Comparison of ENCODE assay signal across 17 cellular contexts in the genomic region with DNA sequence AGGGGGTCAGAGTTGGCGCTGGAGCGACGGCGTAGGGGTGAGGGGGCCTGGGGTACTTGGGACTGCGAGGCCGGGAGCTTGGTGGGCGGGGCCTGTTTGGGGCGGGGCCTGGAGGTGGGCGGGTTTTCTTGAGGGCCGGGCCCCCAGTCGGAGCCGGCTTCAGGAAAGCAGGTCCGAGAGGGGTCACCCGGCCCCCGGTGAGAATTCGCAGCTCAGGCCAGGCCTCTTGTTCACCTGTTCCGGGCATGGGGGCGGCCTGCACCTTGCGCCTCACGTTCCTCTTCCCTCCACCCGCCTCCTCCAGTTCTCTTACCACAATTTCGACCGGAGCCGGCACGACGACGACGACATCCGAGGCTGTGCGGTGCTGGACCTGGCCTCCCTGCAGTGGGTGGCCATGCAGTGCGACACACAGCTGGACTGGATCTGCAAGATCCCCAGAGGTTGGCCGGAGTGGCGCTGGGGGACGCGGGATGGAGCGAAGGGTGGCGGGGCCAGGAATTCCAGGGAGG. TPM values are rescaled to one million over a fixed set of nuclear protein-coding genes. Genes with fewer than 3 reads are reported as not detected.
DNase-seq lines count a peak whose midpoint lies in the region; ATAC-seq and TF ChIP-seq lines count a peak whose summit lies in the region.
"Had no signal": no experiment of that assay in that cellular context is flagged by ENCODE, and none has a peak within 500 bp of the region (broad histone marks: within the 10 kb centered on the region; RNA-seq: fewer than 3 reads in every experiment).

No MANE protein-coding gene starts in this region.

- peaks cover 4% of the 10 kb centered on the region; the same call in 1 of the 2 replicates for H3K36me3 ChIP-seq in ES-I3 (ENCODE audit: insufficient read depth, low read length)

- CTCF ChIA-PET in RWPE1 (lab: Yijun Ruan, JAX) = no interaction called here

- POLR2A ChIA-PET in RWPE1 (lab: Yijun Ruan, JAX; ENCODE audit: low non-redundant PET) = no interaction called here

- no peaks in the 10 kb centered on the region for H3K9me3 ChIP-seq in ES-I3 (ENCODE audit: control insufficient read depth, insufficient read depth, low read length)
- H3K9me3 ChIP-seq: BLaER1 had no signal

- DNase-seq in RWPE1 (ENCODE audit: low spot score) (no peak), iPS-NIHi11 (ENCODE audit: low spot score) (peak; percentile 78), sciatic nerve (ENCODE audit: low spot score) (peak; percentile 59), activated T-cell treated with anti-CD3 and anti-CD28 coated beads for 4 hours (no peak), SW480 (ENCODE audit: low spot score) (no peak)
- no peak for DNase-seq in activated CD4-positive, alpha-beta T cell treated with anti-CD3 and anti-CD28 coated beads, Interleukin-2, amount 50 U/mL, for 48 hours
- DNase-seq: CD4-positive, alpha-beta memory T cell; Kasumi-1; MM.1S; NCI-H1092; NCI-H146; NCI-H2081; SHP77 had no signal

- intact Hi-C loops in sciatic nerve (cut with DNase I) = no loop called here

- peak overlapping the region; percentile 19 for H3K27ac ChIP-seq in RWPE1
- H3K27ac ChIP-seq: BLaER1, SK-N-MC had no signal

- peak overlapping the region; percentile 22; the same call in 1 of the 2 replicates for H3K9ac ChIP-seq in ES-I3 (ENCODE audit: low read depth, low read length)
- H3K9ac ChIP-seq: BLaER1 had no signal

- ATAC-seq in sciatic nerve (no peak), GM21717 (IDR thresholded peaks at IDR 0.05; ENCODE audit: unreplicated experiment) (no peak)

- peaks cover 6% of the 10 kb centered on the region; the same call in 1 of the 2 replicates for H3K4me1 ChIP-seq in ES-I3 (ENCODE audit: insufficient read depth, low read length)
- H3K4me1 ChIP-seq: BLaER1 had no signal

- no peak for TF ChIP-seq CTCF in RWPE1 (conservative IDR thresholded peaks at IDR 0.05; ENCODE audit: low read depth)

RNA-seq across cellular contexts. Expression of gene MRC2, which starts 52.5 kb away (rescaled TPM):
- total RNA-seq in sciatic nerve = 111 TPM

Comparison
In these comparisons a context has a peak if more than half of its experiments do, and no peak if none do; other contexts are left out.
1. DNase-seq: peak in iPS-NIHi11 (single experiment) and sciatic nerve (single experiment); none in RWPE1 (single experiment), activated CD4-positive, alpha-beta T cell treated with anti-CD3 and anti-CD28 coated beads, Interleukin-2, amount 50 U/mL, for 48 hours (0 of 2), activated T-cell treated with anti-CD3 and anti-CD28 coated beads for 4 hours (single experiment) and SW480 (single experiment).